Comparison of ENCODE assay signal across 24 cellular contexts in genomic region chr12:50145439-50145838, GRCh38. TPM values are rescaled to one million over a fixed set of nuclear protein-coding genes. Genes with fewer than 3 reads are reported as not detected.
DNase-seq lines count a peak whose midpoint lies in the region; ATAC-seq and TF ChIP-seq lines count a peak whose summit lies in the region.
"Had no signal": no experiment of that assay in that cellular context is flagged by ENCODE, and none has a peak within 500 bp of the region (broad histone marks: within the 10 kb centered on the region; RNA-seq: fewer than 3 reads in every experiment).

No MANE protein-coding gene starts in this region.

- H3K36me3 Mint-ChIP-seq in endodermal cell (ENCODE audit: low read depth) = peaks cover 29% of the 10 kb centered on the region

- WGBS in right cardiac atrium = 28% methylated on average over 2 of the region's 2 CpGs
- WGBS in endodermal cell (ENCODE audit: insufficient coverage in 1 of 2, insufficient read length in 1 of 2), 2 experiments = 100% methylated on average over 2 of the region's 2 CpGs; no CpG with 5 or more reads in 1 of the 2 experiments

- H3K9me3 ChIP-seq in cardiac muscle cell (ENCODE audit: low read depth) = no peaks in the 10 kb centered on the region
- no peaks in the 10 kb centered on the region for H3K9me3 ChIP-seq in right cardiac atrium (ENCODE audit: control insufficient read depth, low read length)
- no peaks in the 10 kb centered on the region for H3K9me3 ChIP-seq in endodermal cell (ENCODE audit: control insufficient read depth, low read length)
- no peaks in the 10 kb centered on the region for H3K9me3 ChIP-seq in osteoblast (ENCODE audit: low read depth, low read length)
- H3K9me3 ChIP-seq: BE2C, BLaER1 had no signal

- H3K36me3 ChIP-seq in cardiac muscle cell (no peaks in the 10 kb centered on the region), endodermal cell (ENCODE audit: control insufficient read depth, insufficient read depth, low read length) (peaks cover 23% of the 10 kb centered on the region), osteoblast (ENCODE audit: insufficient read depth, low read length) (peaks cover 20% of the 10 kb centered on the region)

- H3K27me3 ChIP-seq in cardiac muscle cell (no peaks in the 10 kb centered on the region), right cardiac atrium (ENCODE audit: control insufficient read depth, insufficient read depth) (no peaks in the 10 kb centered on the region), endodermal cell (ENCODE audit: control insufficient read depth, insufficient read depth, low read length, poor library complexity, severe bottlenecking) (no peaks in the 10 kb centered on the region), osteoblast (ENCODE audit: insufficient read depth, low read length) (no peaks in the 10 kb centered on the region)
- H3K27me3 ChIP-seq: BE2C, BLaER1 had no signal

- no peak overlapping the region for H3K4me3 ChIP-seq in cardiac muscle cell
- H3K4me3 ChIP-seq in right cardiac atrium (ENCODE audit: low read length) = no peak overlapping the region
- H3K4me3 ChIP-seq in endodermal cell (ENCODE audit: low read length) = no peak overlapping the region
- no peak overlapping the region for H3K4me3 ChIP-seq in osteoblast (ENCODE audit: insufficient read depth, low read length)
- H3K4me3 ChIP-seq: BLaER1 had no signal

- H3K27ac ChIP-seq in cardiac muscle cell = peak overlapping the region; percentile 43
- no peak overlapping the region for H3K27ac ChIP-seq in right cardiac atrium (ENCODE audit: low read length)
- H3K27ac ChIP-seq in endodermal cell (ENCODE audit: low read depth, low read length) = no peak overlapping the region
- no peak overlapping the region for H3K27ac ChIP-seq in osteoblast (ENCODE audit: low read depth, low read length)
- H3K27ac ChIP-seq: BLaER1 had no signal

- TF ChIP-seq CTCF in cardiac muscle cell (IDR thresholded peaks at IDR 0.05; ENCODE audit: low read depth, low read length) (no peak), endodermal cell (conservative IDR thresholded peaks at IDR 0.05) (no peak), osteoblast (IDR thresholded peaks at IDR 0.05; ENCODE audit: extremely low read depth, low read depth, low read length) (no peak)

- H3K4me1 ChIP-seq in cardiac muscle cell (ENCODE audit: low read depth) = peaks cover 14% of the 10 kb centered on the region
- no peaks in the 10 kb centered on the region for H3K4me1 ChIP-seq in right cardiac atrium (ENCODE audit: control insufficient read depth, insufficient read depth, low read length)
- H3K4me1 ChIP-seq in endodermal cell (ENCODE audit: control insufficient read depth, insufficient read depth, low read length) = no peaks in the 10 kb centered on the region
- no peaks in the 10 kb centered on the region for H3K4me1 ChIP-seq in osteoblast (ENCODE audit: insufficient read depth, low read length)
- H3K4me1 ChIP-seq: BLaER1 had no signal

- H4K20me1 ChIP-seq in osteoblast (ENCODE audit: insufficient read depth, low read length) = peaks cover 12% of the 10 kb centered on the region

- no peak for ATAC-seq in right cardiac atrium

- no peaks in the 10 kb centered on the region for H3K9me3 Mint-ChIP-seq in endodermal cell
- H3K9me3 Mint-ChIP-seq: CD14-positive monocyte; CD4-positive, alpha-beta memory T cell; CD4-positive, CD25-positive, alpha-beta regulatory T cell; CD8-positive, alpha-beta memory T cell had no signal

- intact Hi-C loops in right cardiac atrium (cut with DNase I) = no loop called here

- peaks cover 67% of the 10 kb centered on the region for H3K79me2 ChIP-seq in osteoblast (ENCODE audit: insufficient read depth, low read length)

- DNase-seq in cardiac muscle cell (ENCODE audit: low read depth in 1 of 2, low spot score in 1 of 2) (no peak), right cardiac atrium (no peak), endodermal cell (no peak), osteoblast (ENCODE audit: insufficient read length, low spot score, missing footprints) (peak; percentile 52), NCI-H2029 treated with DMSO at 0.1 percent for 48 hours (lab: John Stamatoyannopoulos, UW) (no peak), NCI-H1436 (lab: John Stamatoyannopoulos, UW) (no peak)
- DNase-seq: 8988T; ACHN; BE2C; C1 segment of cervical spinal cord; CD4-positive, alpha-beta memory T cell; CD4-positive, CD25-positive, alpha-beta regulatory T cell; CD8-positive, alpha-beta memory T cell; COR-L47; DMS 273 treated with DMSO at 0.1 percent for 48 hours; DMS153; DMS53; DMS79; DND-41; EL; GDM1 had no signal

- no peak overlapping the region for H2AFZ ChIP-seq in osteoblast (ENCODE audit: low read length)

- no peak overlapping the region for H3K4me2 ChIP-seq in osteoblast (ENCODE audit: insufficient read depth, low read length)
- H3K4me2 ChIP-seq: BLaER1 had no signal

- no peak overlapping the region for H3K9ac ChIP-seq in endodermal cell (ENCODE audit: extremely low read depth, low read length, poor library complexity, severe bottlenecking)
- H3K9ac ChIP-seq: BLaER1 had no signal

- peak overlapping the region; percentile 50 for H3K27ac Mint-ChIP-seq in endodermal cell
- H3K27ac Mint-ChIP-seq: CD14-positive monocyte had no signal

- H3K4me3 Mint-ChIP-seq in endodermal cell = no peak overlapping the region
- H3K4me3 Mint-ChIP-seq: CD14-positive monocyte; CD4-positive, alpha-beta memory T cell; CD4-positive, CD25-positive, alpha-beta regulatory T cell; CD8-positive, alpha-beta memory T cell had no signal

- no peaks in the 10 kb centered on the region for H3K27me3 Mint-ChIP-seq in endodermal cell (ENCODE audit: insufficient read depth)
- H3K27me3 Mint-ChIP-seq: CD4-positive, alpha-beta memory T cell; CD4-positive, CD25-positive, alpha-beta regulatory T cell; CD8-positive, alpha-beta memory T cell had no signal

- peaks cover 4% of the 10 kb centered on the region for H3K4me1 Mint-ChIP-seq in endodermal cell
- H3K4me1 Mint-ChIP-seq: CD14-positive monocyte had no signal

RNA-seq across cellular contexts. Expression of gene CERS5, which starts 21.7 kb away (rescaled TPM):
- 51.9 and 78.4 TPM in 2 replicates for total RNA-seq in cardiac muscle cell
- polyA plus RNA-seq in cardiac muscle cell = 107 and 127 TPM in 2 replicates
- total RNA-seq in right cardiac atrium = 10 to 100 TPM; 14.0 to 18.8 (median 17.7) TPM
- 15.6 TPM for polyA plus RNA-seq in right cardiac atrium
- total RNA-seq in endodermal cell = 10 to 100 TPM; 59.7 to 65.5 TPM
- polyA plus RNA-seq in endodermal cell (2013, experiment 1 of 2) = 46.4 TPM
- 46.9 TPM for polyA plus RNA-seq in endodermal cell (2013, experiment 2 of 2)
- 30.9 and 33.7 TPM in 2 replicates for total RNA-seq in osteoblast

RNA-seq across cellular contexts. Expression of gene COX14, which starts 33.4 kb away (rescaled TPM):
- total RNA-seq in cardiac muscle cell (43.9 and 105 TPM in 2 replicates), right cardiac atrium (100 to 1,000 TPM; 141 to 203 (median 167) TPM), endodermal cell (10 to 100 TPM; 26.0 to 26.7 TPM), osteoblast (29.0 and 29.8 TPM in 2 replicates)
- polyA plus RNA-seq in cardiac muscle cell (234 and 265 TPM in 2 replicates), right cardiac atrium (258 TPM)
- 27.9 TPM for polyA plus RNA-seq in endodermal cell (2013, experiment 1 of 2)
- 20.5 TPM for polyA plus RNA-seq in endodermal cell (2013, experiment 2 of 2)

RNA-seq across cellular contexts. Expression of gene GPD1, which starts 41.6 kb away (rescaled TPM):
- total RNA-seq in cardiac muscle cell (1.7 and 3.4 TPM in 2 replicates), right cardiac atrium (10 to 100 TPM in 2 of 4 donors, 1 to 10 TPM in 2; 4.1 to 18.4 (median 9.6) TPM), endodermal cell (1 to 10 TPM in 1 of 2 donors, under 1 TPM in 1; 0.93 to 1.1 TPM), osteoblast (under 0.01 TPM in 1 of 2 replicates, not detected in the other)
- polyA plus RNA-seq in cardiac muscle cell (2.5 and 4.3 TPM in 2 replicates), right cardiac atrium (24.6 TPM)
- 0.32 TPM for polyA plus RNA-seq in endodermal cell (2013, experiment 1 of 2)
- polyA plus RNA-seq in endodermal cell (2013, experiment 2 of 2) = 0.46 TPM
- total RNA-seq: CD4-positive, CD25-positive, alpha-beta regulatory T cell; G401 had no signal
- polyA plus RNA-seq: CD14-positive monocyte; CD4-positive, alpha-beta memory T cell; CD8-positive, alpha-beta memory T cell had no signal
